ENCODE assay signal across 12 cellular contexts in the genomic region with DNA sequence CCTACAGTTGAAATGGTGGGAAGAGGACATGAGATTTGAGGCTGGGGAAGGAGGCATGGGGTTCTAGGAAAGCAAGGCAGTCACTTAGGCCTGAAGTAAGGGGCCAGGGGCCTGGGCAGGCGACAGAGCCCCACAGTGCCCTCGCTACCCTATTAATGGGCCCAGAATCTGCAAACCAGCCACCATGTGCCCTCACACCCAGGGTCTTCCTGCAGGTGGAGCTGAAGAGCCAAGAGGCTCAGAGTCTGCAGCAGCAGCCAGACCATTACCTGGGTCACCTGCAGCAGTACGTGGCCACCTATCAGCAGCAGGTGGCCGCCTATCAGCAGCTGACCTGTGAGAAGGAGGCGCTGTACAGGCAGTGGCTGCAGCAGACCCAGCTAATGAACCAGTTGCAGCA. TPM values are rescaled to one million over a fixed set of nuclear protein-coding genes. Genes with fewer than 3 reads are reported as not detected.
DNase-seq lines count a peak whose midpoint lies in the region; ATAC-seq and TF ChIP-seq lines count a peak whose summit lies in the region.
"Not testable (repeated sequence)": the region's sequence is repeated elsewhere in the genome, so short reads cannot be mapped to it uniquely, and the experiment has no call there.
"Had no signal": no experiment of that assay in that cellular context is flagged by ENCODE, and none has a peak within 500 bp of the region (broad histone marks: within the 10 kb centered on the region; RNA-seq: fewer than 3 reads in every experiment).

No MANE protein-coding gene starts in this region.

- H3F3A ChIP-seq in PC-9 (ENCODE audit: insufficient read depth, low read depth) = not testable (repeated sequence)

- H3K4me2 ChIP-seq in PC-9 = not testable (repeated sequence)

- CTCF ChIA-PET in PC-9 (lab: Charles Lee) = not testable (repeated sequence)

- not testable (repeated sequence) for H4K20me1 ChIP-seq in PC-9 (ENCODE audit: insufficient read depth)

- not testable (repeated sequence) for TF ChIP-seq EP300 in transverse colon (IDR thresholded peaks at IDR 0.05; ENCODE audit: low read depth)

- WGBS in transverse colon (ENCODE audit: low coverage in 1 of 2), 2 donors = no CpG with 5 or more reads among the region's 5 CpGs

- not testable (repeated sequence) for TF ChIP-seq POLR2A in transverse colon (IDR thresholded peaks at IDR 0.05)

- not testable (repeated sequence) for H3K27ac Mint-ChIP-seq in activated CD4-positive, alpha-beta T cell treated with anti-CD3 and anti-CD28 coated beads, Interleukin-2, amount 10 ng/mL, durations not matched to agents 24 days and 14 days

- not testable (repeated sequence) for H3K4me3 ChIP-seq in LNCaP clone FGC (ENCODE audit: low read depth, low read length); PC-9; epithelial cell of proximal tubule (ENCODE audit: low read depth, low read length); mucosa of descending colon; transverse colon

- not testable (repeated sequence) for H3K79me2 ChIP-seq in PC-9 (ENCODE audit: low read depth)

- DNase-seq in GM10266 (ENCODE audit: extremely low spot score); LNCaP clone FGC (ENCODE audit: low read depth); epithelial cell of proximal tubule (ENCODE audit: low read depth): not testable (repeated sequence)
- DNase-seq in PC-9 (peak in 1 of 2 experiments; percentile 55), mucosa of descending colon (peak in 2 of 3 donors; percentile 51 to 58), transverse colon (peak; percentile 29)
- peak; percentile 55 for DNase-seq in activated CD4-positive, alpha-beta T cell treated with anti-CD3 and anti-CD28 coated beads, Interleukin-2, amount 10 ng/mL, durations not matched to agents 24 days and 14 days

- intact Hi-C loops in PC-9 (cut with micrococcal nuclease; ENCODE audit: unreplicated experiment); activated CD4-positive, alpha-beta T cell treated with anti-CD3 and anti-CD28 coated beads, Interleukin-2, amount 10 ng/mL, durations not matched to agents 24 days and 14 days (cut with micrococcal nuclease); mucosa of descending colon (cut with DNase I, micrococcal nuclease); transverse colon (cut with DNase I; ENCODE audit: low total_unique reads): not testable (repeated sequence)

- not testable (repeated sequence) for H3K4me1 ChIP-seq in PC-9 (replicated peaks; ENCODE audit: insufficient read depth); mucosa of descending colon (ENCODE audit: low read depth); transverse colon

- TF ChIP-seq CTCF in GM10266 (IDR thresholded peaks at IDR 0.05; ENCODE audit: control insufficient read depth, insufficient read depth, low read depth, missing control alignments) (peak; percentile 21), LNCaP clone FGC (IDR thresholded peaks at IDR 0.05; ENCODE audit: control insufficient read depth, extremely low read depth, insufficient read depth) (peak; percentile 31; the same call in 1 of the 2 replicates), PC-9 (conservative IDR thresholded peaks at IDR 0.05) (0 out of 2 replicates have a peak, but pooled peaks have one; percentile 21), epithelial cell of proximal tubule (conservative IDR thresholded peaks at IDR 0.05; ENCODE audit: low read depth, low read length) (peak; percentile 8)
- not testable (repeated sequence) for TF ChIP-seq CTCF in mucosa of descending colon (IDR thresholded peaks at IDR 0.05); transverse colon (IDR thresholded peaks at IDR 0.05)

- not testable (repeated sequence) for H3K4me3 Mint-ChIP-seq in activated CD4-positive, alpha-beta T cell treated with anti-CD3 and anti-CD28 coated beads, Interleukin-2, amount 10 ng/mL, durations not matched to agents 24 days and 14 days

- not testable (repeated sequence) for H3K27me3 Mint-ChIP-seq in activated CD4-positive, alpha-beta T cell treated with anti-CD3 and anti-CD28 coated beads, Interleukin-2, amount 10 ng/mL, durations not matched to agents 24 days and 14 days

- H3K9me3 Mint-ChIP-seq in activated CD4-positive, alpha-beta T cell treated with anti-CD3 and anti-CD28 coated beads, Interleukin-2, amount 10 ng/mL, durations not matched to agents 24 days and 14 days = not testable (repeated sequence)

- not testable (repeated sequence) for ATAC-seq in mucosa of descending colon

- BruUV-seq in PC-9 (replicated peaks; lab: Mats Ljungman, UMichigan) = not testable (repeated sequence)

- not testable (repeated sequence) for H3K9me3 ChIP-seq in PC-9 (ENCODE audit: insufficient read depth, low read depth); mucosa of descending colon; transverse colon

- POLR2A ChIA-PET in PC-9 (lab: Charles Lee; ENCODE audit: unreplicated experiment) = not testable (repeated sequence)

- H3K27me3 ChIP-seq in PC-9 (ENCODE audit: insufficient read depth, low read depth); transverse colon: not testable (repeated sequence)

- not testable (repeated sequence) for H3K36me3 Mint-ChIP-seq in activated CD4-positive, alpha-beta T cell treated with anti-CD3 and anti-CD28 coated beads, Interleukin-2, amount 10 ng/mL, durations not matched to agents 24 days and 14 days (ENCODE audit: low read depth)

- not testable (repeated sequence) for H3K9me2 ChIP-seq in PC-9 (ENCODE audit: insufficient read depth)

- not testable (repeated sequence) for H2AFZ ChIP-seq in PC-9

- H3K36me3 ChIP-seq in PC-9 (ENCODE audit: low read depth); mucosa of descending colon (ENCODE audit: low read depth); transverse colon: not testable (repeated sequence)

- H3K4me1 Mint-ChIP-seq in activated CD4-positive, alpha-beta T cell treated with anti-CD3 and anti-CD28 coated beads, Interleukin-2, amount 10 ng/mL, durations not matched to agents 24 days and 14 days = not testable (repeated sequence)

- not testable (repeated sequence) for H3K27ac ChIP-seq in PC-9, transverse colon

- in situ Hi-C loops in transverse colon (cut with MboI; ENCODE audit: low pct_ligation_motif_present in 1 of 4, low pct_unique_long_range_greater_than_20kb in 1 of 4, low sequenced_read_pairs in 3 of 4) = not testable (repeated sequence)

RNA-seq across cellular contexts. Expression of a gene that starts 8.1 kb away (rescaled TPM):
- total RNA-seq in PC-9 (2021) (0.09 TPM in 1 of 2 replicates, not detected in the other), epithelial cell of proximal tubule (not detected in 2 replicates), mucosa of descending colon (under 1 TPM; 0.07 to 0.38 (median 0.32) TPM), transverse colon (not detected)
- total RNA-seq in activated CD4-positive, alpha-beta T cell treated with anti-CD3 and anti-CD28 coated beads, Interleukin-2, amount 10 ng/mL, durations not matched to agents 24 days and 14 days = 0.07 TPM in 2 replicates
- total RNA-seq: Daoy, G401 had no signal

RNA-seq across cellular contexts. Expression of a gene that starts 28.6 kb away (rescaled TPM):
- total RNA-seq in PC-9 (2021) (not detected in 2 replicates), epithelial cell of proximal tubule (not detected in 2 replicates), mucosa of descending colon (not detected), transverse colon (not detected)
- not detected in 2 replicates for total RNA-seq in activated CD4-positive, alpha-beta T cell treated with anti-CD3 and anti-CD28 coated beads, Interleukin-2, amount 10 ng/mL, durations not matched to agents 24 days and 14 days
- total RNA-seq: Calu3; CD4-positive, alpha-beta T cell; CD8-positive, alpha-beta memory T cell; Daoy; G401 had no signal
